8 cellular contexts compared by ENCODE assay signal in the genomic region with DNA sequence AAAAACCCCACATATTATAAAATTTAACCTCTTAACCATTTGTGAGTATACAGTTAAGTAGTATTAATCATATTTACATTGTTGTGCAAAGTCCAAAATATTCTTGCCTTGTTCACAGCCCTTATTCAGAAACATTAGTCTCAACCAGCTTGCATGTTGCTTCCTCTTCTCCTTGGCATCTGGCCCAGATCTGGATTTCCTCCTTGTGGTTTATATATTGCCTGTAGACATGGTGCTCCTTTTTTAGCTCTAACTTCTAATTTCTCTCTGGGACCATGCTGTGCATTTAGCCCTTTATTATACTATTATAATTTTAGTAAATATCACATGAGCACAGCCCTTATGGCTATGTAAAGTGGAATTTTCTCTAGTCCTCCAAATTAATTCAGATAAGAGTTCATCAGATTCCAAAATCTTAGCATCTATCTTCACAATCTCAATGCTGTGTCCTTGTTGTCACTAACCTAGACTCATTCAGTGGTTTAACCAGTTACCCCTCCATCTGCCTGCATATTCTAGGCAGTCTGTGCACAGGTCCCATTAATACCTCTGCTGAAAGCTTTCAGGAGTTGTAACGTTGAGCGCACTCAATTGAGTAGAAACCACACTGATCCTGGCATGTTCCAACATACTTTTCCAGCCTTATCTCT.
DNase-seq lines count a peak whose midpoint lies in the region; ATAC-seq lines count a peak whose summit lies in the region.

No MANE protein-coding gene starts in this region.

- H3K4me1 ChIP-seq in BLaER1 = peaks cover 45% of the 10 kb centered on the region

- peak overlapping the region; percentile 51 for H3K27ac ChIP-seq in BLaER1
- H3K27ac ChIP-seq in caudate nucleus (ENCODE audit: low read depth, low read length) = peak overlapping the region; percentile 27

- H3K4me2 ChIP-seq in BLaER1 = peak overlapping the region; percentile 81

- ATAC-seq in GM18858 (IDR thresholded peaks at IDR 0.05; ENCODE audit: unreplicated experiment) = peak; percentile 56

- no peaks in the 10 kb centered on the region for H3K36me3 ChIP-seq in BLaER1

- no peaks in the 10 kb centered on the region for H3K9me3 ChIP-seq in BLaER1

- H3K4me3 ChIP-seq in BLaER1 = no peak overlapping the region

- no peak overlapping the region for H3K9ac ChIP-seq in BLaER1

- no peaks in the 10 kb centered on the region for H4K20me1 ChIP-seq in BLaER1

- DNase-seq in NCI-H1105 (lab: John Stamatoyannopoulos, UW) = peak; percentile 11
- peak in 6 of 61 donors; percentile 3 to 48 (median 14) for DNase-seq in caudate nucleus (lab: John Stamatoyannopoulos, UW)
- peak; percentile 85 for DNase-seq in medulla oblongata (ENCODE audit: extremely low spot score)
- no peak for DNase-seq in GM19240 (ENCODE audit: insufficient read length, low spot score)
- DNase-seq in SHP77 (lab: John Stamatoyannopoulos, UW) = no peak
- no peak for DNase-seq in HuH-7 (ENCODE audit: low spot score)

- no peaks in the 10 kb centered on the region for H3K27me3 ChIP-seq in BLaER1

Comparison
In these comparisons a context has a peak if more than half of its experiments do, and no peak if none do; other contexts are left out.
1. DNase-seq: peak in NCI-H1105 (single experiment) and medulla oblongata (single experiment); none in GM19240 (single experiment), SHP77 (0 of 2) and HuH-7 (single experiment).